22 cellular contexts compared by ENCODE assay signal in the genomic region with DNA sequence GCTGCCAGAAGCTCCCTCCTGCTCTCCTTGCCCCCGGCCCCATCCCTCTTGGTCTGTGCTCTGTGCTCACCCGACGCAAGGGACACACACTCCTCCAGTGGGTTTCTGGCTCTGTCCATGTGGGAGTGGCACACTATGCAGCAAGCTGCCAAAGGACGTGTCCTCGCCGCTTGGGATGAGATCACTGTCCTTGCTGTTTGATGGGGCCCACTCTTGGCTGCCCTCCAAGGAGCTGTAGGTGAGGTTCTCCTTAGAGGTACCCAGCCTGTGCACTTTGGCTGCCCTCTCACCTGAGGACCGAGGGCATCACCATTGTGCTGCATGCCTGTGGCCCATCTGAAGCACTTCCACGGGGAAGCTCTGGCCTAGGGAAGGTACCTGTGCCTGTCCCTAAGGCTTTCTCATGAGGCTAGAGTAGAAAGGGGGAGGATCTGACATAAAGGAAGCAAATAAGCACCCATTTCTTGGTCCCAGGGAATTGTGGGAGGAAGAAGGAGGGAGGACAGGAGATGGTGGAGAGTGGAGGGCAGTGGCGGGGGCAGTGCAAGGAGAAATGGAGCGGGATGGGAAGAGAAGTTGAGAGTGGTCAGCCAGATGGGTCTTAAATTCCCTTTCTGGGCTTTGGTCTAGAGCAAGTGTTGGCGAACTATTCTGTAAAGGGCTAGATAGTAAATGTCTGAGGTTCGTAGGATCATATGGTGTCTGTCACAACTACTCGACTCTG. TPM values are rescaled to one million over a fixed set of nuclear protein-coding genes. Genes with fewer than 3 reads are reported as not detected.
DNase-seq lines count a peak whose midpoint lies in the region; ATAC-seq, FAIRE-seq and TF ChIP-seq lines count a peak whose summit lies in the region.
"Had no signal": no experiment of that assay in that cellular context is flagged by ENCODE, and none has a peak within 500 bp of the region (broad histone marks: within the 10 kb centered on the region; RNA-seq: fewer than 3 reads in every experiment).

No MANE protein-coding gene starts in this region.

- ATAC-seq in HepG2: no peak
- ATAC-seq in right lobe of liver: no peak
- ATAC-seq in right cardiac atrium: peak; percentile 55 to 59
- ATAC-seq in HG03565 (IDR thresholded peaks at IDR 0.05; ENCODE audit: unreplicated experiment): no peak
- no peak for ATAC-seq in HG03196 (IDR thresholded peaks at IDR 0.05; ENCODE audit: unreplicated experiment)
- ATAC-seq: activated naive CD4-positive, alpha-beta T cell treated with anti-CD3 and anti-CD28 coated beads, Interleukin-2, amount 50 U/mL, for 72 hours; body of pancreas; WTC11 had no signal

- H3K4me3 ChIP-seq in HepG2 (replicated peaks in 1 of 3; ENCODE audit: insufficient read depth in 1 of 3, low read depth in 2 of 3, low read length in 3 of 3) (no peak overlapping the region), right lobe of liver (no peak overlapping the region), mammary epithelial cell (replicated peaks in 1 of 3; ENCODE audit: insufficient read depth in 1 of 3, low read depth in 2 of 3, low read length in 3 of 3) (no peak overlapping the region), right cardiac atrium (ENCODE audit: low read length) (no peak overlapping the region), vagina (no peak overlapping the region)
- no peak overlapping the region for H3K4me3 ChIP-seq in effector memory CD4-positive, alpha-beta T cell (ENCODE audit: insufficient read depth, low read depth, low read length, poor library complexity, severe bottlenecking)
- H3K4me3 ChIP-seq: body of pancreas, thoracic aorta had no signal

- no peak overlapping the region for H3K4me2 ChIP-seq in HepG2 (ENCODE audit: low read depth, low read length)
- H3K4me2 ChIP-seq in mammary epithelial cell (ENCODE audit: insufficient read depth, low read depth, low read length): no peak overlapping the region

- no peak for TF ChIP-seq CTCF in HepG2 (CRISPR knock-in tag; IDR thresholded peaks at IDR 0.05)
- TF ChIP-seq CTCF in right lobe of liver (IDR thresholded peaks at IDR 0.05): no peak
- no peak for TF ChIP-seq CTCF in mammary epithelial cell (conservative IDR thresholded peaks at IDR 0.05 in 1 of 2, IDR thresholded peaks at IDR 0.05 in 1 of 2; ENCODE audit: extremely low read depth in 1 of 2, insufficient read depth in 1 of 2, low read depth in 1 of 2, low read length in 2 of 2)
- TF ChIP-seq CTCF in vagina (IDR thresholded peaks at IDR 0.05): no peak

- DNase-seq in HepG2 (ENCODE audit: low spot score): peak; percentile 10
- no peak for DNase-seq in right lobe of liver
- no peak for DNase-seq in mammary epithelial cell
- DNase-seq in right cardiac atrium: peak; percentile 44 to 71 (median 68)
- peak in 1 of 2 donors; percentile 91 for DNase-seq in vagina (ENCODE audit: extremely low spot score in 2 of 2)
- DNase-seq in effector memory CD4-positive, alpha-beta T cell: no peak
- DNase-seq: activated T-cell treated with anti-CD3 and anti-CD28 coated beads, Interleukin-2, amount 50 U/mL, for 72 hours; body of pancreas; cortex of kidney; foreskin melanocyte; GDM1; midbrain; NCI-H1930; NCI-H510A treated with DMSO at 0.1 percent for 48 hours; SHP77 treated with DMSO at 0.1 percent for 48 hours had no signal

- dilution Hi-C loops in mammary epithelial cell (cut with HindIII; ENCODE audit: low sequenced_read_pairs): no loop called here

- intact Hi-C loops in HepG2 (cut with micrococcal nuclease; ENCODE audit: unreplicated experiment) (no loop called here), right lobe of liver (cut with DNase I) (loop anchor here (5.0 to 10.0 kb wide), 2 partner anchors 327 to 329 kb away; no protein-coding TSS in a partner anchor), mammary epithelial cell (cut with micrococcal nuclease) (loop anchor here (2.0 kb wide), 2 partner anchors 111 to 649 kb away; no protein-coding TSS in a partner anchor), right cardiac atrium (cut with DNase I) (loop anchor here in 2 of 4 donors (5.0 to 10.0 kb wide), 2 partner anchors 247 to 329 kb away; no protein-coding TSS in a partner anchor), vagina (cut with DNase I) (no loop called here)

- H3K79me2 ChIP-seq in HepG2 (ENCODE audit: insufficient read depth, low read length) (no peaks in the 10 kb centered on the region), mammary epithelial cell (ENCODE audit: insufficient read depth, low read length) (no peaks in the 10 kb centered on the region)

- CTCF ChIA-PET in HepG2 (lab: Yijun Ruan, JAX; ENCODE audit: low intra/inter-chr PET ratio, low total read pairs): no interaction called here
- CTCF ChIA-PET in mammary epithelial cell (lab: Charles Lee; ENCODE audit: low non-redundant PET): interaction anchor here (0.6 kb wide), 1 partner anchor 133 kb away, joined by 3 read pairs; a partner anchor contains a TSS

- FAIRE-seq in HepG2 (lab: Jason Lieb, UNC): no peak

- no peaks in the 10 kb centered on the region for H3K36me3 ChIP-seq in HepG2 (replicated peaks in 1 of 2; ENCODE audit: control insufficient read depth in 1 of 2, insufficient read depth in 2 of 2, low read length in 2 of 2)
- no peaks in the 10 kb centered on the region for H3K36me3 ChIP-seq in right lobe of liver
- H3K36me3 ChIP-seq in mammary epithelial cell (ENCODE audit: insufficient read depth, low read length): no peaks in the 10 kb centered on the region
- no peaks in the 10 kb centered on the region for H3K36me3 ChIP-seq in vagina
- no peaks in the 10 kb centered on the region for H3K36me3 ChIP-seq in effector memory CD4-positive, alpha-beta T cell (ENCODE audit: control insufficient read depth, insufficient read depth, low read length)
- H3K36me3 ChIP-seq: thoracic aorta had no signal

- H4K20me1 ChIP-seq in HepG2 (ENCODE audit: insufficient read depth, low read length) (no peaks in the 10 kb centered on the region), mammary epithelial cell (ENCODE audit: insufficient read depth, low read length) (no peaks in the 10 kb centered on the region)

- H3K27ac ChIP-seq in HepG2 (ENCODE audit: extremely low read length, insufficient read depth, low read length): no peak overlapping the region
- no peak overlapping the region for H3K27ac ChIP-seq in right lobe of liver
- no peak overlapping the region for H3K27ac ChIP-seq in mammary epithelial cell (ENCODE audit: insufficient read depth, low read depth, low read length)
- peak overlapping the region; percentile 70 for H3K27ac ChIP-seq in right cardiac atrium (ENCODE audit: low read length)
- peak overlapping the region; percentile 46 for H3K27ac ChIP-seq in vagina
- H3K27ac ChIP-seq in effector memory CD4-positive, alpha-beta T cell (ENCODE audit: insufficient read depth, low read length, poor library complexity, severe bottlenecking): no peak overlapping the region
- H3K27ac ChIP-seq: body of pancreas, HL-60, thoracic aorta had no signal

- H3K9ac ChIP-seq in HepG2 (ENCODE audit: insufficient read depth, low read depth, low read length): no peak overlapping the region
- no peak overlapping the region for H3K9ac ChIP-seq in mammary epithelial cell (ENCODE audit: insufficient read depth, low read length)

- POLR2A ChIA-PET in HepG2 (lab: Yijun Ruan, JAX): no interaction called here

- H3K27me3 ChIP-seq in HepG2 (ENCODE audit: control insufficient read depth in 1 of 2, insufficient read depth in 2 of 2, low read length in 2 of 2) (no peaks in the 10 kb centered on the region; a peak in 1 of 5 replicates), right lobe of liver (no peaks in the 10 kb centered on the region), mammary epithelial cell (ENCODE audit: insufficient read depth, low read length) (no peaks in the 10 kb centered on the region), right cardiac atrium (ENCODE audit: control insufficient read depth, insufficient read depth) (no peaks in the 10 kb centered on the region), vagina (no peaks in the 10 kb centered on the region)
- H3K27me3 ChIP-seq in effector memory CD4-positive, alpha-beta T cell (replicated peaks; ENCODE audit: control insufficient read depth, insufficient read depth, low read length, poor library complexity, severe bottlenecking): no peaks in the 10 kb centered on the region
- H3K27me3 ChIP-seq: body of pancreas had no signal

- no peak for TF ChIP-seq RAD21 in HepG2 (CRISPR knock-in tag; IDR thresholded peaks at IDR 0.05)

- TF ChIP-seq POLR2A in HepG2 (IDR thresholded peaks at IDR 0.05; ENCODE audit: insufficient read depth in 1 of 2, low read depth in 2 of 2, low read length in 2 of 2) (no peak), right lobe of liver (IDR thresholded peaks at IDR 0.05) (no peak), vagina (IDR thresholded peaks at IDR 0.05) (no peak)

- TF ChIP-seq EP300 in HepG2 (IDR thresholded peaks at IDR 0.05; ENCODE audit: low read depth in 2 of 2, low read length in 2 of 2) (no peak), HepG2 (CRISPR knock-in tag; IDR thresholded peaks at IDR 0.05; ENCODE audit: borderline replicate concordance) (no peak)

- WGBS in HepG2 (ENCODE audit: low lambda C conversion rate): 54% methylated on average over 8 of the region's 13 CpGs
- 84% methylated on average over 9 of the region's 13 CpGs for WGBS in right lobe of liver (ENCODE audit: insufficient coverage, low coverage, low lambda C conversion rate, missing lambda C conversion rate)
- WGBS in mammary epithelial cell (ENCODE audit: low coverage, missing lambda C conversion rate): 91% methylated on average over 12 of the region's 13 CpGs
- WGBS in right cardiac atrium: 72% methylated on average over 13 of the region's 13 CpGs

- peaks cover 8% of the 10 kb centered on the region for H3K4me1 ChIP-seq in HepG2 (ENCODE audit: insufficient read depth, low read length)
- H3K4me1 ChIP-seq in right lobe of liver: peaks cover 0 to 6% (median 0%) of the 10 kb centered on the region in 4 donors
- peaks cover 19% of the 10 kb centered on the region for H3K4me1 ChIP-seq in mammary epithelial cell (ENCODE audit: insufficient read depth, low read length)
- peaks cover 7% of the 10 kb centered on the region for H3K4me1 ChIP-seq in right cardiac atrium (ENCODE audit: control insufficient read depth, insufficient read depth, low read length)
- H3K4me1 ChIP-seq in vagina: peaks cover 30% of the 10 kb centered on the region
- peaks cover 8% of the 10 kb centered on the region for H3K4me1 ChIP-seq in effector memory CD4-positive, alpha-beta T cell (ENCODE audit: control insufficient read depth, insufficient read depth, low read length, poor library complexity, severe bottlenecking)
- H3K4me1 ChIP-seq: body of pancreas had no signal

- H3K9me3 ChIP-seq in HepG2 (ENCODE audit: low read length): no peaks in the 10 kb centered on the region
- H3K9me3 ChIP-seq in right lobe of liver: no peaks in the 10 kb centered on the region
- no peaks in the 10 kb centered on the region for H3K9me3 ChIP-seq in mammary epithelial cell (replicated peaks; ENCODE audit: insufficient read depth, low read length)
- no peaks in the 10 kb centered on the region for H3K9me3 ChIP-seq in right cardiac atrium (ENCODE audit: control insufficient read depth, low read length)
- no peaks in the 10 kb centered on the region for H3K9me3 ChIP-seq in vagina
- H3K9me3 ChIP-seq in effector memory CD4-positive, alpha-beta T cell (ENCODE audit: control insufficient read depth, low read length): no peaks in the 10 kb centered on the region
- H3K9me3 ChIP-seq: body of pancreas, thoracic aorta had no signal

- no peak overlapping the region for H2AFZ ChIP-seq in HepG2 (ENCODE audit: low read length)
- peak overlapping the region; percentile 18 for H2AFZ ChIP-seq in mammary epithelial cell (ENCODE audit: low read depth, low read length)

- in situ Hi-C loops in HepG2 (cut with HindIII; ENCODE audit: extremely low pct_ligation_motif_present, low pct_unique_long_range_greater_than_20kb): loop anchor here (5.0 to 10.0 kb wide), 2 partner anchors 217 to 329 kb away; no protein-coding TSS in a partner anchor
- in situ Hi-C loops in mammary epithelial cell (cut with MboI; ENCODE audit: low sequenced_read_pairs in 2 of 2): loop anchor here (5.0 to 10.0 kb wide), 2 partner anchors 117 to 324 kb away; no protein-coding TSS in a partner anchor

- BruUV-seq in HepG2 (replicated peaks; lab: Mats Ljungman, UMichigan) (no TSS peak), mammary epithelial cell (replicated peaks; lab: Mats Ljungman, UMichigan) (no TSS peak)

RNA-seq across cellular contexts. Expression of a gene that starts 47.2 kb away (rescaled TPM):
- total RNA-seq in HepG2 (2016; rRNA removed; fragmentation: Illumina TruSeq; extraction: Trizol): 0.31 and 0.33 TPM in 2 replicates
- 0.30 TPM in 1 of 2 replicates, not detected in the other for total RNA-seq in HepG2 (2016; cell fraction: cytosol; rRNA removed; fragmentation: Illumina TruSeq; extraction: Trizol; ENCODE audit: low read depth)
- total RNA-seq in HepG2 (2016; cell fraction: insoluble cytoplasmic fraction; rRNA removed; fragmentation: Illumina TruSeq; extraction: Trizol): 0.32 and 0.59 TPM in 2 replicates
- 0.22 and 0.55 TPM in 2 replicates for total RNA-seq in HepG2 (2016; cell fraction: membrane; rRNA removed; fragmentation: Illumina TruSeq; extraction: Trizol)
- 0.50 and 0.75 TPM in 2 replicates for total RNA-seq in HepG2 (2016; cell fraction: nucleus; rRNA removed; fragmentation: Illumina TruSeq; extraction: Trizol)
- 1.3 and 2.3 TPM in 2 replicates for polyA plus RNA-seq in HepG2 (2011; rRNA removed)
- polyA plus RNA-seq in HepG2 (2011; cell fraction: cytosol; rRNA removed): 1.3 TPM in 2 replicates
- polyA plus RNA-seq in HepG2 (2011; cell fraction: nucleus; rRNA removed): 4.0 and 6.8 TPM in 2 replicates
- polyA plus RNA-seq in HepG2 (2012): 0.68 and 0.98 TPM in 2 replicates
- polyA plus RNA-seq in HepG2 (2016; cell fraction: cytosol; fragmentation: Illumina TruSeq; extraction: Trizol; ENCODE audit: low read depth): not detected in 2 replicates
- 0.26 and 0.58 TPM in 2 replicates for polyA plus RNA-seq in HepG2 (2016; cell fraction: insoluble cytoplasmic fraction; fragmentation: Illumina TruSeq; extraction: Trizol; ENCODE audit: low read depth)
- polyA plus RNA-seq in HepG2 (2016; cell fraction: membrane; fragmentation: Illumina TruSeq; extraction: Trizol; ENCODE audit: low read depth): 0.08 and 0.31 TPM in 2 replicates
- 0.57 and 0.97 TPM in 2 replicates for polyA plus RNA-seq in HepG2 (2016; cell fraction: nucleus; fragmentation: Illumina TruSeq; extraction: Trizol; ENCODE audit: insufficient read depth, low read depth)
- 5.9 TPM in 2 replicates for polyA minus RNA-seq in HepG2 (2011; rRNA and poly(A)+ RNA removed; ENCODE audit: low replicate concordance)
- polyA minus RNA-seq in HepG2 (2011; cell fraction: cytosol; rRNA and poly(A)+ RNA removed): 1.8 and 2.4 TPM in 2 replicates
- 7.9 and 9.4 TPM in 2 replicates for polyA minus RNA-seq in HepG2 (2011; cell fraction: nucleus; rRNA and poly(A)+ RNA removed)
- total RNA-seq in right lobe of liver: 1 to 10 TPM in 5 of 6 experiments, under 1 TPM in 1; 0.98 to 5.0 (median 1.8) TPM
- 1 to 10 TPM; 6.7 to 8.2 TPM for total RNA-seq in mammary epithelial cell
- 5.3 TPM for polyA plus RNA-seq in mammary epithelial cell
- 37.1 TPM for polyA minus RNA-seq in mammary epithelial cell
- total RNA-seq in right cardiac atrium: 10 to 100 TPM in 1 of 4 donors, 1 to 10 TPM in 3; 4.4 to 10.8 (median 8.2) TPM
- 3.5 TPM for polyA plus RNA-seq in right cardiac atrium
- total RNA-seq in vagina: 20.1 TPM
- polyA plus RNA-seq: neural cell had no signal

Comparison
In these comparisons a context has a peak if more than half of its experiments do, and no peak if none do; other contexts are left out.
1. DNase-seq: peak in HepG2 (single experiment) and right cardiac atrium (3 of 3); none in right lobe of liver (0 of 3), mammary epithelial cell (single experiment) and effector memory CD4-positive, alpha-beta T cell (0 of 3).
2. intact Hi-C loops: an anchor here in right lobe of liver (5.0 to 10.0 kb wide) and mammary epithelial cell (2.0 kb wide); none called in HepG2 and vagina.
3. ATAC-seq: peak in right cardiac atrium (2 of 2); none in HepG2 (single experiment), right lobe of liver (0 of 4), HG03565 (single experiment) and HG03196 (single experiment).
4. H3K27ac ChIP-seq: peak in right cardiac atrium (single experiment) and vagina (single experiment); none in HepG2 (single experiment), right lobe of liver (0 of 3), mammary epithelial cell (single experiment) and effector memory CD4-positive, alpha-beta T cell (single experiment).